ENCODE assay signal across 14 cellular contexts in the genomic region with DNA sequence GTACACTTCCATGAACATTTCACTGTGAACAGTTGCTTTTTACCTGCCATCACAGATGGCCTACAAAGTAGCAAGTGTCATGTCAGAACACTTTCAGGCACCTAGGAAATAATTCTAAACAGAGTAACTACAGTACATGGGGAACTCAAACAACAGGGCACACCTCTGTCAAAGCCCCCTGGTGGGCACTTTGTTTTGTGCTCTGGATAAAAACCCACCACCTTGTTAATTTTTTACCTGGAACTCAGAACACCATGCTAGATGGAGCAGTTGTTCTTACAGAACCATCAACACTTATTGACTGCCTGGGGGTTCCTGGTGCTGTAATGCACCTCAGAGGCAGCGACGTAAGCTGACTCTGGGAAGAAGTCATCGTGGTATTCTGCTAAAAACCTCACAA. TPM values are rescaled to one million over a fixed set of nuclear protein-coding genes. Genes with fewer than 3 reads are reported as not detected.
DNase-seq lines count a peak whose midpoint lies in the region; ATAC-seq and TF ChIP-seq lines count a peak whose summit lies in the region.
"Had no signal": no experiment of that assay in that cellular context is flagged by ENCODE, and none has a peak within 500 bp of the region (broad histone marks: within the 10 kb centered on the region; RNA-seq: fewer than 3 reads in every experiment).

No MANE protein-coding gene starts in this region.

- CTCF ChIA-PET in WTC11 (lab: Charles Lee): interaction anchor here (0.9 kb wide), 1 partner anchor 9 kb away, joined by 3 read pairs; no protein-coding TSS in a partner anchor

- H3K27ac Mint-ChIP-seq in WTC11: no peak overlapping the region
- H3K27ac Mint-ChIP-seq: activated CD8-positive, alpha-beta memory T cell treated with anti-CD3 and anti-CD28 coated beads, Interleukin-2, amount 10 ng/mL, durations not matched to agents 7 days and 5 days; activated naive CD8-positive, alpha-beta T cell treated with anti-CD3 and anti-CD28 coated beads, Interleukin-2, amount 50 U/mL, for 24 hours had no signal

- H3K27me3 ChIP-seq in DND-41 (ENCODE audit: insufficient read depth, low read length, poor library complexity): peaks cover 27% of the 10 kb centered on the region

- DNase-seq in DND-41 (peak; percentile 33), HFF-Myc (ENCODE audit: extremely low read depth, low read depth) (no peak), WTC11 (ENCODE audit: low spot score) (peak; percentile 32), left kidney (ENCODE audit: low read depth, low spot score) (peak; percentile 18), kidney tubule cell (ENCODE audit: low spot score) (no peak), AG08396 (ENCODE audit: low spot score) (no peak)
- DNase-seq: activated CD8-positive, alpha-beta memory T cell treated with anti-CD3 and anti-CD28 coated beads, Interleukin-2, amount 10 ng/mL, durations not matched to agents 7 days and 5 days; activated naive CD8-positive, alpha-beta T cell treated with anti-CD3 and anti-CD28 coated beads, Interleukin-2, amount 50 U/mL, for 24 hours; DMS79; heart right ventricle; NCI-H1436 had no signal

- H3K36me3 ChIP-seq in DND-41 (ENCODE audit: insufficient read depth, low read length): no peaks in the 10 kb centered on the region
- H3K36me3 ChIP-seq: heart right ventricle had no signal

- H3K4me1 Mint-ChIP-seq in WTC11: peaks cover 28% of the 10 kb centered on the region

- POLR2A ChIA-PET in WTC11 (lab: Charles Lee): no interaction called here

- TF ChIP-seq CTCF in DND-41 (IDR thresholded peaks at IDR 0.05; ENCODE audit: borderline replicate concordance, extremely low read depth, low read length, poor library complexity, severe bottlenecking) (peak; percentile 58), HFF-Myc (IDR thresholded peaks at IDR 0.05; ENCODE audit: low read depth, low read length, missing control alignments) (peak; percentile 39), WTC11 (IDR thresholded peaks at IDR 0.05) (0 out of 2 replicates have a peak, but pooled peaks have one; percentile 29)

- peaks cover 28% of the 10 kb centered on the region for H3K9me3 Mint-ChIP-seq in WTC11

- peak; percentile 68 for ATAC-seq in DND-41 (ENCODE audit: insufficient read depth, low read depth)
- peak; percentile 60 for ATAC-seq in WTC11
- ATAC-seq in GM19023 (IDR thresholded peaks at IDR 0.05; ENCODE audit: unreplicated experiment): no peak
- ATAC-seq: activated CD8-positive, alpha-beta memory T cell treated with anti-CD3 and anti-CD28 coated beads, Interleukin-2, amount 10 ng/mL, durations not matched to agents 7 days and 5 days; activated naive CD8-positive, alpha-beta T cell treated with anti-CD3 and anti-CD28 coated beads, Interleukin-2, amount 50 U/mL, for 24 hours; heart right ventricle had no signal

- no peak overlapping the region for H2AFZ ChIP-seq in DND-41 (ENCODE audit: low read depth, low read length)

- no peaks in the 10 kb centered on the region for H3K79me2 ChIP-seq in DND-41 (ENCODE audit: insufficient read depth, low read length)

- peaks cover 19% of the 10 kb centered on the region for H3K27me3 Mint-ChIP-seq in WTC11 (ENCODE audit: low read depth)

- H3K4me2 ChIP-seq in DND-41 (ENCODE audit: insufficient read depth, low read length): no peak overlapping the region

- H3K9ac ChIP-seq in DND-41 (ENCODE audit: low read depth, low read length): no peak overlapping the region

- no peaks in the 10 kb centered on the region for H4K20me1 ChIP-seq in DND-41 (ENCODE audit: insufficient read depth, low read length)

- peak overlapping the region; percentile 36; the same call in 1 of the 2 replicates for H3K4me3 Mint-ChIP-seq in WTC11
- H3K4me3 Mint-ChIP-seq: activated CD8-positive, alpha-beta memory T cell treated with anti-CD3 and anti-CD28 coated beads, Interleukin-2, amount 10 ng/mL, durations not matched to agents 7 days and 5 days; activated naive CD8-positive, alpha-beta T cell treated with anti-CD3 and anti-CD28 coated beads, Interleukin-2, amount 50 U/mL, for 24 hours had no signal

- H3K9me3 ChIP-seq in DND-41 (ENCODE audit: insufficient read depth, low read length, severe bottlenecking): peaks cover 7% of the 10 kb centered on the region

- H3K4me3 ChIP-seq in DND-41 (ENCODE audit: low read depth in 1 of 2, low read length in 2 of 2) (no peak overlapping the region), HFF-Myc (replicated peaks; ENCODE audit: low read depth, low read length) (no peak overlapping the region)
- H3K4me3 ChIP-seq: heart right ventricle had no signal

- H3K4me1 ChIP-seq in DND-41 (ENCODE audit: insufficient read depth, low read length): no peaks in the 10 kb centered on the region
- H3K4me1 ChIP-seq: heart right ventricle had no signal

- H3K27ac ChIP-seq in DND-41 (ENCODE audit: low read length): no peak overlapping the region
- H3K27ac ChIP-seq: heart right ventricle had no signal

- H3K36me3 Mint-ChIP-seq in WTC11: peaks cover 35% of the 10 kb centered on the region

TF ChIP-seq in WTC11, 78 proteins besides CTCF, POLR2A, EP300 and RAD21 (continues in another document):
- TF ChIP-seq, protein P1, sequence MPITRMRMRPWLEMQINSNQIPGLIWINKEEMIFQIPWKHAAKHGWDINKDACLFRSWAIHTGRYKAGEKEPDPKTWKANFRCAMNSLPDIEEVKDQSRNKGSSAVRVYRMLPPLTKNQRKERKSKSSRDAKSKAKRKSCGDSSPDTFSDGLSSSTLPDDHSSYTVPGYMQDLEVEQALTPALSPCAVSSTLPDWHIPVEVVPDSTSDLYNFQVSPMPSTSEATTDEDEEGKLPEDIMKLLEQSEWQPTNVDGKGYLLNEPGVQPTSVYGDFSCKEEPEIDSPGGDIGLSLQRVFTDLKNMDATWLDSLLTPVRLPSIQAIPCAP (CRISPR knock-in tag; IDR thresholded peaks at IDR 0.05): no peak
- TF ChIP-seq, protein P2, sequence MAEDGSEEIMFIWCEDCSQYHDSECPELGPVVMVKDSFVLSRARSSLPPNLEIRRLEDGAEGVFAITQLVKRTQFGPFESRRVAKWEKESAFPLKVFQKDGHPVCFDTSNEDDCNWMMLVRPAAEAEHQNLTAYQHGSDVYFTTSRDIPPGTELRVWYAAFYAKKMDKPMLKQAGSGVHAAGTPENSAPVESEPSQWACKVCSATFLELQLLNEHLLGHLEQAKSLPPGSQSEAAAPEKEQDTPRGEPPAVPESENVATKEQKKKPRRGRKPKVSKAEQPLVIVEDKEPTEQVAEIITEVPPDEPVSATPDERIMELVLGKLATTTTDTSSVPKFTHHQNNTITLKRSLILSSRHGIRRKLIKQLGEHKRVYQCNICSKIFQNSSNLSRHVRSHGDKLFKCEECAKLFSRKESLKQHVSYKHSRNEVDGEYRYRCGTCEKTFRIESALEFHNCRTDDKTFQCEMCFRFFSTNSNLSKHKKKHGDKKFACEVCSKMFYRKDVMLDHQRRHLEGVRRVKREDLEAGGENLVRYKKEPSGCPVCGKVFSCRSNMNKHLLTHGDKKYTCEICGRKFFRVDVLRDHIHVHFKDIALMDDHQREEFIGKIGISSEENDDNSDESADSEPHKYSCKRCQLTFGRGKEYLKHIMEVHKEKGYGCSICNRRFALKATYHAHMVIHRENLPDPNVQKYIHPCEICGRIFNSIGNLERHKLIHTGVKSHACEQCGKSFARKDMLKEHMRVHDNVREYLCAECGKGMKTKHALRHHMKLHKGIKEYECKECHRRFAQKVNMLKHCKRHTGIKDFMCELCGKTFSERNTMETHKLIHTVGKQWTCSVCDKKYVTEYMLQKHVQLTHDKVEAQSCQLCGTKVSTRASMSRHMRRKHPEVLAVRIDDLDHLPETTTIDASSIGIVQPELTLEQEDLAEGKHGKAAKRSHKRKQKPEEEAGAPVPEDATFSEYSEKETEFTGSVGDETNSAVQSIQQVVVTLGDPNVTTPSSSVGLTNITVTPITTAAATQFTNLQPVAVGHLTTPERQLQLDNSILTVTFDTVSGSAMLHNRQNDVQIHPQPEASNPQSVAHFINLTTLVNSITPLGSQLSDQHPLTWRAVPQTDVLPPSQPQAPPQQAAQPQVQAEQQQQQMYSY (CRISPR knock-in tag; IDR thresholded peaks at IDR 0.05): no peak
- TF ChIP-seq ZNF671 (CRISPR knock-in tag; IDR thresholded peaks at IDR 0.05) (no peak), HMGA2 (CRISPR knock-in tag; IDR thresholded peaks at IDR 0.05) (no peak), MYBL2 (CRISPR knock-in tag; IDR thresholded peaks at IDR 0.05) (no peak), ZNF396 (CRISPR knock-in tag; IDR thresholded peaks at IDR 0.05; ENCODE audit: borderline replicate concordance) (no peak)
- TF ChIP-seq, protein P3, sequence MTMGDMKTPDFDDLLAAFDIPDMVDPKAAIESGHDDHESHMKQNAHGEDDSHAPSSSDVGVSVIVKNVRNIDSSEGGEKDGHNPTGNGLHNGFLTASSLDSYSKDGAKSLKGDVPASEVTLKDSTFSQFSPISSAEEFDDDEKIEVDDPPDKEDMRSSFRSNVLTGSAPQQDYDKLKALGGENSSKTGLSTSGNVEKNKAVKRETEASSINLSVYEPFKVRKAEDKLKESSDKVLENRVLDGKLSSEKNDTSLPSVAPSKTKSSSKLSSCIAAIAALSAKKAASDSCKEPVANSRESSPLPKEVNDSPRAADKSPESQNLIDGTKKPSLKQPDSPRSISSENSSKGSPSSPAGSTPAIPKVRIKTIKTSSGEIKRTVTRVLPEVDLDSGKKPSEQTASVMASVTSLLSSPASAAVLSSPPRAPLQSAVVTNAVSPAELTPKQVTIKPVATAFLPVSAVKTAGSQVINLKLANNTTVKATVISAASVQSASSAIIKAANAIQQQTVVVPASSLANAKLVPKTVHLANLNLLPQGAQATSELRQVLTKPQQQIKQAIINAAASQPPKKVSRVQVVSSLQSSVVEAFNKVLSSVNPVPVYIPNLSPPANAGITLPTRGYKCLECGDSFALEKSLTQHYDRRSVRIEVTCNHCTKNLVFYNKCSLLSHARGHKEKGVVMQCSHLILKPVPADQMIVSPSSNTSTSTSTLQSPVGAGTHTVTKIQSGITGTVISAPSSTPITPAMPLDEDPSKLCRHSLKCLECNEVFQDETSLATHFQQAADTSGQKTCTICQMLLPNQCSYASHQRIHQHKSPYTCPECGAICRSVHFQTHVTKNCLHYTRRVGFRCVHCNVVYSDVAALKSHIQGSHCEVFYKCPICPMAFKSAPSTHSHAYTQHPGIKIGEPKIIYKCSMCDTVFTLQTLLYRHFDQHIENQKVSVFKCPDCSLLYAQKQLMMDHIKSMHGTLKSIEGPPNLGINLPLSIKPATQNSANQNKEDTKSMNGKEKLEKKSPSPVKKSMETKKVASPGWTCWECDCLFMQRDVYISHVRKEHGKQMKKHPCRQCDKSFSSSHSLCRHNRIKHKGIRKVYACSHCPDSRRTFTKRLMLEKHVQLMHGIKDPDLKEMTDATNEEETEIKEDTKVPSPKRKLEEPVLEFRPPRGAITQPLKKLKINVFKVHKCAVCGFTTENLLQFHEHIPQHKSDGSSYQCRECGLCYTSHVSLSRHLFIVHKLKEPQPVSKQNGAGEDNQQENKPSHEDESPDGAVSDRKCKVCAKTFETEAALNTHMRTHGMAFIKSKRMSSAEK (CRISPR knock-in tag; IDR thresholded peaks at IDR 0.05; ENCODE audit: borderline replicate concordance): no peak

RNA-seq across cellular contexts. Expression of a gene that starts 11.5 kb away (rescaled TPM):
- total RNA-seq in WTC11 (2021): 64.2 to 83.7 TPM (median 67.5 TPM) in 3 replicates

RNA-seq across cellular contexts. Expression of a gene that starts 51.3 kb away (rescaled TPM):
- total RNA-seq in WTC11 (2021): 0.26 TPM in 1 of 3 replicates, not detected in the others
- total RNA-seq: activated CD8-positive, alpha-beta memory T cell treated with anti-CD3 and anti-CD28 coated beads, Interleukin-2, amount 10 ng/mL, durations not matched to agents 7 days and 5 days; heart right ventricle; lung microvascular endothelial cell; posterior vena cava had no signal

Comparison
In these comparisons a context has a peak if more than half of its experiments do, and no peak if none do; other contexts are left out.
1. DNase-seq: peak in DND-41 (single experiment), WTC11 (single experiment) and left kidney (single experiment); none in HFF-Myc (single experiment), kidney tubule cell (single experiment) and AG08396 (single experiment).
2. Peak in every context shown above with its lines, with median percentiles within 50 percentile points of each other: CTCF ChIP-seq.